ENCODE assay signal across 1 cellular context in genomic region chr14:74905595-74906142, GRCh38.
TF ChIP-seq lines count a peak whose summit lies in the region.

No MANE protein-coding gene starts in this region.

TF ChIP-seq in SK-N-SH, 30 proteins besides CTCF, POLR2A, EP300 and RAD21 (continued from another document):
- TF ChIP-seq ZBTB33 (IDR thresholded peaks at IDR 0.05; ENCODE audit: borderline replicate concordance, low read depth) = no peak
- no peak for TF ChIP-seq YY1 (IDR thresholded peaks at IDR 0.05; ENCODE audit: low read depth)
